ENCODE assay signal across 8 cellular contexts in the genomic region with DNA sequence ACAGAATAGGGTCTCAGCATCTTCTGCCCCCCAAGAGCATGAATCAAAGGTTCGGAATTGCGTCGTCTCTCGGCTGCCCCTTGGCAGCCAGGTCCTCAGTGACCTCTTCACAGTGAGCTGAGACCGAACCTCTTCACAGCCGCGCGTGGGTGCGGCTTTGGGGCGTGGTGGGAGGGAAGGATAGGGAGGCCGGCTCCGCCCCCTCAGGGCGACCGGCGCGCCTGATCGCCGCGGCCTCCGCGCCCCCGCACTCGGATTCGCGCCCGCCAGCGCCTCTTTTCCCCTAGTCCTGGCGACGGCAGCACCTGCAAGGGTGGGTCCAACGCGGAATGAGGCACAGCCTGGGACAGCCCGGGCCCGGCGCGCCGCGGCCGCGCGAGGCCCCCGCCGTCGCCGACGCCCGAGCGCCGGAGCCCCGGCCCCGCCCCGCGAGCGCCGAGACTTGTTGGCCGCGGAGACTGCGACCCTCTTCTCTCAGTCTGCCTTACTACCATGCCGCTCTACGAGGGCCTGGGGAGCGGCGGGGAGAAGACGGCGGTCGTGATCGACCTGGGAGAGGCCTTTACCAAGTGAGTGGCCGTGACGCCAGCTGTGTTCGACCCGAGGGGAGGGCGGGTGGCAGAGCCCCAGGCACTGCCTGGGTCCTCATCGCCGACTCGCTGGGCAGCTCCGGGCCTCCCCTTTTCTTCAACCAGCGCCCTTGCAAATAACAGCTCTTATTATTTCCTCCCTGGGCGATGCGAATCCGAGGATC. TPM values are rescaled to one million over a fixed set of nuclear protein-coding genes. Genes with fewer than 3 reads are reported as not detected.
A peak's percentile ranks its signal among the peaks of the same experiment; 100 is the strongest.
DNase-seq lines count a peak whose midpoint lies in the region; ATAC-seq and TF ChIP-seq lines count a peak whose summit lies in the region.

A gene (plus strand): TSS at position 424 of the 754 bp plus-strand sequence. CDS start 69 bp downstream, at position 493.

- ATAC-seq in GM18511 (IDR thresholded peaks at IDR 0.05; ENCODE audit: unreplicated experiment) (peak; percentile 91), HG02981 (IDR thresholded peaks at IDR 0.05; ENCODE audit: unreplicated experiment) (peak; percentile 88)

- in situ Hi-C loops in astrocyte of the cerebellum (cut with HindIII; ENCODE audit: low sequenced_read_pairs) = loop anchor here (5.0 kb wide), 1 partner anchor 88 kb away; no protein-coding TSS in a partner anchor

- peak in 1 of 2 donors; percentile 46 for TF ChIP-seq POLR2A in vagina (IDR thresholded peaks at IDR 0.05)

- no peaks in the 10 kb centered on the region for H3K9me3 ChIP-seq in vagina

- TF ChIP-seq CTCF in astrocyte of the cerebellum (IDR thresholded peaks at IDR 0.05; ENCODE audit: low read depth, low read length, missing control alignments) = no peak
- no peak for TF ChIP-seq CTCF in vagina (IDR thresholded peaks at IDR 0.05)

- DNase-seq in NCI-H2029 (lab: John Stamatoyannopoulos, UW) = peak; percentile 89
- DNase-seq in T-helper 9 cell = peak; percentile 78
- peak; percentile 26 for DNase-seq in astrocyte of the cerebellum (ENCODE audit: low read depth)
- peak; percentile 81 for DNase-seq in hepatic stellate cell (ENCODE audit: low spot score)
- peak in 1 of 2 donors; percentile 88 for DNase-seq in vagina (ENCODE audit: extremely low spot score in 2 of 2)

- H3K4me3 ChIP-seq in astrocyte of the cerebellum (ENCODE audit: low read depth, low read length) = peak within 1 kb of the TSS; percentile 81
- H3K4me3 ChIP-seq in rectal smooth muscle tissue (ENCODE audit: low read length) = peak within 1 kb of the TSS; percentile 95
- peak within 1 kb of the TSS; percentile 77 to 83 for H3K4me3 ChIP-seq in vagina

- H3K36me3 ChIP-seq in rectal smooth muscle tissue (ENCODE audit: control insufficient read depth, insufficient read depth, low read length) = no peaks in the 10 kb centered on the region
- H3K36me3 ChIP-seq in vagina = peaks cover 0 to 11% of the 10 kb centered on the region in 2 donors

- peak within 1 kb of the TSS; percentile 96 for H3K9ac ChIP-seq in rectal smooth muscle tissue (ENCODE audit: low read length)

- H3K27me3 ChIP-seq in rectal smooth muscle tissue (ENCODE audit: control insufficient read depth, insufficient read depth, low read length) (no peaks in the 10 kb centered on the region), vagina (no peaks in the 10 kb centered on the region)

- H3K27ac ChIP-seq in rectal smooth muscle tissue (ENCODE audit: low read depth, low read length) (peak within 1 kb of the TSS; percentile 97), vagina (peak within 1 kb of the TSS; percentile 91)

- peaks cover 9% of the 10 kb centered on the region for H3K4me1 ChIP-seq in rectal smooth muscle tissue (ENCODE audit: control insufficient read depth, insufficient read depth, low read length)
- H3K4me1 ChIP-seq in vagina = peaks cover 23% of the 10 kb centered on the region

- intact Hi-C loops in vagina (cut with DNase I) = no loop called here

RNA-seq across cellular contexts. Expression of the gene that starts here (rescaled TPM):
- 42.2 TPM for total RNA-seq in vagina
